9 cellular contexts compared by ENCODE assay signal in the genomic region with DNA sequence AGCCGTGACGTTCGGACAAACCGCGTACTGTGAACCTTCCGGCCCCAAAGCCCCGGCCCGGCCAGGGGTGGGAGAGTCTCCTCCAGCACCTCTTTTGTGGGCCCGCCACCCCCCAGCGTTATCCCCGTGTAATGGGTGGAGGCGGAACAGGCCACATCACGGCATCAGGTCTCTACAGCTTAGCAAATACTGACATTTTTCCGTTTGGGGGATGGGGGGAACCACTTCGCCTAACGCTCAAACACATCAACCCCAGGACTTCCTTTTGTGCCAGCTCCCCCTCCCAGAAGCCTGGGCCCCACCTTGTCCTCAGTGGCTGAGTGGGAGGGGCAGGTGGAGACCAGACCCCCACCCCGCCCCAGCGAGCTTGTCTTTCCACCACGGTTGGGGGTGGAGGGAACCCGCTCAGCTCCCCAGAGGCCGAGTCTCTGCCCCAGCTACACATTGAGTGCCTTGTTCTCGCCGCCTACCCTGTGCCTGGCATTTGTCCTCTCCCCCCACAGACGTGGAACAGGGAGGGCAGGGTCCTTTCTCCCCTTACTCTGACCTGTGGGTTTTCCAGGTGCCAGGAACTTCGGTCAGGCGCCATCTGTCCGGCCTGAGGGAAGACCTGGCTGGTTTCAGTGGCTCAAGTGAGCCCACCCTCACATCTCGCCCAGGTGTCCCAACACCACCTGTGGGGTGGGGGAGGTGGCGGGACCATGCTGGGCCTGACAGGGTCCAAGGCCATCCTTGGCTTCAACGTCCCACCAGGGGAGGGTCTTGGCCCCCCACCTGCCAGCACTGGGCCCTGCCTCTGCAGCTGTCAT. TPM values are rescaled to one million over a fixed set of nuclear protein-coding genes. Genes with fewer than 3 reads are reported as not detected.
DNase-seq lines count a peak whose midpoint lies in the region; ATAC-seq and TF ChIP-seq lines count a peak whose summit lies in the region.
"Had no signal": no experiment of that assay in that cellular context is flagged by ENCODE, and none has a peak within 500 bp of the region (broad histone marks: within the 10 kb centered on the region; RNA-seq: fewer than 3 reads in every experiment).

No MANE protein-coding gene starts in this region.

- peak overlapping the region; percentile 81 for H3K27ac Mint-ChIP-seq in activated naive CD8-positive, alpha-beta T cell
- H3K27ac Mint-ChIP-seq in mesothelial cell of epicardium, result peak overlapping the region; percentile 50

- peak overlapping the region; percentile 46 for H3K4me3 Mint-ChIP-seq in activated naive CD8-positive, alpha-beta T cell
- no peak overlapping the region for H3K4me3 Mint-ChIP-seq in mesothelial cell of epicardium

- H3K4me1 Mint-ChIP-seq in activated naive CD8-positive, alpha-beta T cell (ENCODE audit: low read depth), result peaks cover 27% of the 10 kb centered on the region
- H3K4me1 Mint-ChIP-seq in mesothelial cell of epicardium, result no peaks in the 10 kb centered on the region

- no peak overlapping the region; the same call in 1 of the 2 replicates for H3K9ac ChIP-seq in HUES64 (ENCODE audit: low read depth, low read length)

- DNase-seq in AG04450 (ENCODE audit: low read depth, low spot score) (no peak), mesothelial cell of epicardium (ENCODE audit: low spot score in 2 of 2, unreplicated experiment in 2 of 2) (no peak), T-helper 9 cell (no peak), CD1c-positive myeloid dendritic cell (ENCODE audit: extremely low spot score) (no peak), HuH-7.5 (ENCODE audit: low spot score) (no peak)
- DNase-seq: nucleus accumbens had no signal

- H3K27me3 ChIP-seq in AG04450 (ENCODE audit: control insufficient read depth, insufficient read depth, low read length), result no peaks in the 10 kb centered on the region
- H3K27me3 ChIP-seq in HUES64 (ENCODE audit: insufficient read depth, low read length), result no peaks in the 10 kb centered on the region

- CTCF ChIA-PET in AG04450 (lab: Charles Lee), result no interaction called here

- WGBS in HUES64, result 87% methylated on average over 29 of the region's 30 CpGs

- H3K36me3 ChIP-seq in HUES64 (ENCODE audit: insufficient read depth, low read length), result peaks cover 46% of the 10 kb centered on the region

- POLR2A ChIA-PET in AG04450 (lab: Yijun Ruan, JAX), result interaction anchor here (0.8 to 1.3 kb wide), 2 partner anchors 63 to 80 kb away, joined by 3 to 9 read pairs; a partner anchor contains a TSS

- no peak for ATAC-seq in HG03175 (IDR thresholded peaks at IDR 0.05; ENCODE audit: unreplicated experiment)

- H3K27ac ChIP-seq in AG04450 (ENCODE audit: low read depth, low read length), result peak overlapping the region; percentile 2
- H3K27ac ChIP-seq in HUES64 (ENCODE audit: low read depth, low read length), result peak overlapping the region; percentile 25; the same call in 1 of the 2 replicates

- H3K4me3 ChIP-seq in AG04450 (ENCODE audit: low read depth, low read length) (no peak overlapping the region), HUES64 (ENCODE audit: low read length) (no peak overlapping the region)

- H3K27me3 Mint-ChIP-seq in activated naive CD8-positive, alpha-beta T cell, result no peaks in the 10 kb centered on the region
- H3K27me3 Mint-ChIP-seq in mesothelial cell of epicardium (ENCODE audit: low read depth), result no peaks in the 10 kb centered on the region

- no peaks in the 10 kb centered on the region; the same call in 1 of the 2 replicates for H3K9me3 ChIP-seq in AG04450 (ENCODE audit: control insufficient read depth, insufficient read depth, low read length)
- H3K9me3 ChIP-seq in HUES64 (ENCODE audit: insufficient read depth, low read depth, low read length), result no peaks in the 10 kb centered on the region

- peaks cover 6% of the 10 kb centered on the region; the same call in 1 of the 2 replicates for H3K4me1 ChIP-seq in HUES64 (ENCODE audit: insufficient read depth, low read length)

- no peaks in the 10 kb centered on the region for H3K36me3 Mint-ChIP-seq in activated naive CD8-positive, alpha-beta T cell
- H3K36me3 Mint-ChIP-seq in mesothelial cell of epicardium, result peaks cover 9% of the 10 kb centered on the region

- H3K9me3 Mint-ChIP-seq in activated naive CD8-positive, alpha-beta T cell (ENCODE audit: low read depth), result no peaks in the 10 kb centered on the region
- no peaks in the 10 kb centered on the region for H3K9me3 Mint-ChIP-seq in mesothelial cell of epicardium

- no peak for TF ChIP-seq CTCF in AG04450 (IDR thresholded peaks at IDR 0.05; ENCODE audit: low read depth, low read length)
- TF ChIP-seq CTCF in mesothelial cell of epicardium (IDR thresholded peaks at IDR 0.05; ENCODE audit: unreplicated experiment), result no peak

RNA-seq across cellular contexts. Expression of a gene that starts 29.6 kb away (rescaled TPM):
- polyA plus RNA-seq in AG04450 (2011; rRNA removed), result 16.4 and 20.5 TPM in 2 replicates
- polyA minus RNA-seq in AG04450 (2011; rRNA and poly(A)+ RNA removed), result 41.7 and 50.4 TPM in 2 replicates
- polyA plus RNA-seq in HUES64 (2013, experiment 1 of 2), result 31.3 TPM
- 37.2 TPM for polyA plus RNA-seq in HUES64 (2013, experiment 2 of 2)
- 95.8 to 106 TPM (median 105 TPM) in 3 replicates for total RNA-seq in mesothelial cell of epicardium

RNA-seq across cellular contexts. Expression of a gene that starts 36.1 kb away (rescaled TPM):
- 3.1 and 3.6 TPM in 2 replicates for polyA plus RNA-seq in AG04450 (2011; rRNA removed)
- 2.3 and 2.8 TPM in 2 replicates for polyA minus RNA-seq in AG04450 (2011; rRNA and poly(A)+ RNA removed)
- 3.0 TPM for polyA plus RNA-seq in HUES64 (2013, experiment 1 of 2)
- polyA plus RNA-seq in HUES64 (2013, experiment 2 of 2), result 3.8 TPM
- 1.4 to 2.0 TPM (median 1.5 TPM) in 3 replicates for total RNA-seq in mesothelial cell of epicardium

RNA-seq across cellular contexts. Expression of a gene that starts 41.4 kb away (rescaled TPM):
- polyA plus RNA-seq in AG04450 (2011; rRNA removed), result 0.14 and 0.22 TPM in 2 replicates
- not detected in 2 replicates for polyA minus RNA-seq in AG04450 (2011; rRNA and poly(A)+ RNA removed)
- not detected for polyA plus RNA-seq in HUES64 (2013, experiment 1 of 2)
- not detected for polyA plus RNA-seq in HUES64 (2013, experiment 2 of 2)
- total RNA-seq in mesothelial cell of epicardium, result 0.34 to 0.66 TPM in 2 of 3 replicates, not detected in the other
